ENCODE assay signal across 8 cellular contexts in genomic region chr6:113825776-113826175, GRCh38. TPM values are rescaled to one million over a fixed set of nuclear protein-coding genes. Genes with fewer than 3 reads are reported as not detected.
DNase-seq lines count a peak whose midpoint lies in the region; ATAC-seq and TF ChIP-seq lines count a peak whose summit lies in the region.

No MANE protein-coding gene starts in this region.

- H3K27me3 ChIP-seq in adrenal gland = no peaks in the 10 kb centered on the region
- H3K27me3 ChIP-seq in hepatocyte = no peaks in the 10 kb centered on the region
- no peaks in the 10 kb centered on the region for H3K27me3 ChIP-seq in skeletal muscle tissue (ENCODE audit: control insufficient read depth in 3 of 3, insufficient read depth in 3 of 3, low read length in 3 of 3)

- H3K4me3 ChIP-seq in LNCaP clone FGC (ENCODE audit: low read depth, low read length) (no peak overlapping the region), adrenal gland (no peak overlapping the region), hepatocyte (no peak overlapping the region), skeletal muscle tissue (ENCODE audit: low read length in 3 of 3) (peak overlapping the region in 1 of 3 donors; percentile 16)

- H3K4me1 Mint-ChIP-seq in activated naive CD4-positive, alpha-beta T cell treated with anti-CD3 and anti-CD28 coated beads for 36 hours (ENCODE audit: low read depth) = no peaks in the 10 kb centered on the region

- DNase-seq in LNCaP clone FGC (ENCODE audit: low read depth) (peak; percentile 70), adrenal gland (peak; percentile 47 to 76 (median 55)), hepatocyte (ENCODE audit: low spot score) (peak; percentile 51), NOMO-1 treated with DMSO at 0.1 percent for 48 hours (lab: John Stamatoyannopoulos, UW; ENCODE audit: unreplicated experiment) (no peak), SK-N-DZ (ENCODE audit: low spot score) (no peak)
- no peak for DNase-seq in activated naive CD4-positive, alpha-beta T cell treated with anti-CD3 and anti-CD28 coated beads for 36 hours

- H3K27me3 Mint-ChIP-seq in activated naive CD4-positive, alpha-beta T cell treated with anti-CD3 and anti-CD28 coated beads for 36 hours (ENCODE audit: low read depth) = peaks cover 26% of the 10 kb centered on the region

- no peak overlapping the region for H3K27ac Mint-ChIP-seq in activated naive CD4-positive, alpha-beta T cell treated with anti-CD3 and anti-CD28 coated beads for 36 hours

- no peak overlapping the region for H3K27ac ChIP-seq in adrenal gland
- H3K27ac ChIP-seq in hepatocyte = peak overlapping the region; percentile 66
- no peak overlapping the region for H3K27ac ChIP-seq in skeletal muscle tissue (ENCODE audit: low read depth, low read length)

- TF ChIP-seq CTCF in LNCaP clone FGC (IDR thresholded peaks at IDR 0.05; ENCODE audit: control insufficient read depth, extremely low read depth, insufficient read depth) (no peak), adrenal gland (IDR thresholded peaks at IDR 0.05) (no peak), hepatocyte (IDR thresholded peaks at IDR 0.05; ENCODE audit: poor library complexity) (no peak)

- H3K9me3 ChIP-seq in adrenal gland (replicated peaks in 1 of 3) = no peaks in the 10 kb centered on the region
- no peaks in the 10 kb centered on the region for H3K9me3 ChIP-seq in hepatocyte (ENCODE audit: low read depth)
- no peaks in the 10 kb centered on the region for H3K9me3 ChIP-seq in skeletal muscle tissue (ENCODE audit: control insufficient read depth in 3 of 3, low read length in 3 of 3)

- no peaks in the 10 kb centered on the region for H3K36me3 Mint-ChIP-seq in activated naive CD4-positive, alpha-beta T cell treated with anti-CD3 and anti-CD28 coated beads for 36 hours (ENCODE audit: low read depth)

- CTCF ChIA-PET in activated naive CD4-positive, alpha-beta T cell treated with anti-CD3 and anti-CD28 coated beads for 36 hours (lab: Charles Lee) = no interaction called here

- H3K36me3 ChIP-seq in adrenal gland (replicated peaks in 1 of 2) (no peaks in the 10 kb centered on the region), hepatocyte (replicated peaks; ENCODE audit: insufficient read depth, low read depth) (no peaks in the 10 kb centered on the region), skeletal muscle tissue (ENCODE audit: control insufficient read depth in 3 of 3, insufficient read depth in 3 of 3, low read length in 3 of 3) (no peaks in the 10 kb centered on the region)

- WGBS in adrenal gland, 4 donors = 26 to 73% (median 40%) methylated on average over 5 of the region's 5 CpGs
- 75% methylated on average over 5 of the region's 5 CpGs for WGBS in hepatocyte (ENCODE audit: low lambda C conversion rate, missing lambda C conversion rate)

- no peaks in the 10 kb centered on the region for H3K79me2 ChIP-seq in hepatocyte

- H3K4me1 ChIP-seq in adrenal gland (replicated peaks in 1 of 2) (no peaks in the 10 kb centered on the region), hepatocyte (ENCODE audit: insufficient read depth) (peaks cover 5% of the 10 kb centered on the region), skeletal muscle tissue (ENCODE audit: control insufficient read depth in 3 of 3, insufficient read depth in 3 of 3, low read length in 3 of 3) (peaks cover 20 to 28% (median 23%) of the 10 kb centered on the region in 3 donors)

- no peak overlapping the region for H3K4me3 Mint-ChIP-seq in activated naive CD4-positive, alpha-beta T cell treated with anti-CD3 and anti-CD28 coated beads for 36 hours

- no peak for ATAC-seq in GM18858 (IDR thresholded peaks at IDR 0.05; ENCODE audit: unreplicated experiment)

- intact Hi-C loops in adrenal gland (cut with DNase I) = no loop called here
- intact Hi-C loops in activated naive CD4-positive, alpha-beta T cell treated with anti-CD3 and anti-CD28 coated beads for 36 hours (cut with micrococcal nuclease) = no loop called here

- no peaks in the 10 kb centered on the region for H3K9me3 Mint-ChIP-seq in activated naive CD4-positive, alpha-beta T cell treated with anti-CD3 and anti-CD28 coated beads for 36 hours

- no peak overlapping the region for H2AFZ ChIP-seq in hepatocyte

- TF ChIP-seq POLR2A in adrenal gland (IDR thresholded peaks at IDR 0.05) = no peak

- no peak overlapping the region for H3K4me2 ChIP-seq in hepatocyte

- peak overlapping the region in 2 of 3 donors; percentile 4 to 34 for H3K9ac ChIP-seq in skeletal muscle tissue (ENCODE audit: low read depth in 1 of 3, low read length in 3 of 3)

- no peaks in the 10 kb centered on the region for H3K9me2 ChIP-seq in hepatocyte (replicated peaks; ENCODE audit: insufficient read depth)

- H4K20me1 ChIP-seq in hepatocyte (ENCODE audit: insufficient read depth, poor library complexity, severe bottlenecking) = no peaks in the 10 kb centered on the region

RNA-seq across cellular contexts. Expression of gene MARCKS, which starts 31.4 kb away (rescaled TPM):
- 10 to 100 TPM; 27.6 to 65.1 (median 42.5) TPM for total RNA-seq in adrenal gland
- 10 to 100 TPM in 2 of 3 donors, 1 to 10 TPM in 1; 8.7 to 12.8 (median 12.3) TPM for polyA plus RNA-seq in adrenal gland
- total RNA-seq in hepatocyte = 105 and 129 TPM in 2 replicates
- 95.5 and 96.9 TPM in 2 replicates for polyA plus RNA-seq in hepatocyte
- total RNA-seq in skeletal muscle tissue = 146 TPM
- total RNA-seq in activated naive CD4-positive, alpha-beta T cell treated with anti-CD3 and anti-CD28 coated beads for 36 hours = under 1 TPM; 0.14 to 0.17 TPM
- 152 and 168 TPM in 2 replicates for polyA plus RNA-seq in SK-N-DZ (2014; cell fraction: cytosol; rRNA removed)
- polyA plus RNA-seq in SK-N-DZ (2014; cell fraction: nucleus; rRNA removed) = 82.5 and 86.7 TPM in 2 replicates

Comparison
In these comparisons a context has a peak if more than half of its experiments do, and no peak if none do; other contexts are left out.
1. DNase-seq: peak in LNCaP clone FGC (single experiment), adrenal gland (7 of 7) and hepatocyte (single experiment); none in NOMO-1 treated with DMSO at 0.1 percent for 48 hours (single experiment), activated naive CD4-positive, alpha-beta T cell treated with anti-CD3 and anti-CD28 coated beads for 36 hours (single experiment) and SK-N-DZ (single experiment).
2. RNA of gene MARCKS, which starts 31.4 kb away (total RNA-seq): 146 TPM in skeletal muscle tissue (single experiment), 105 to 129 TPM in hepatocyte and 27.6 to 65.1 TPM in adrenal gland; 0.14 to 0.17 TPM in activated naive CD4-positive, alpha-beta T cell treated with anti-CD3 and anti-CD28 coated beads for 36 hours; every median in the first group is over 10 times any median in the second.